Comparison of ENCODE assay signal across 8 cellular contexts in the genomic region with DNA sequence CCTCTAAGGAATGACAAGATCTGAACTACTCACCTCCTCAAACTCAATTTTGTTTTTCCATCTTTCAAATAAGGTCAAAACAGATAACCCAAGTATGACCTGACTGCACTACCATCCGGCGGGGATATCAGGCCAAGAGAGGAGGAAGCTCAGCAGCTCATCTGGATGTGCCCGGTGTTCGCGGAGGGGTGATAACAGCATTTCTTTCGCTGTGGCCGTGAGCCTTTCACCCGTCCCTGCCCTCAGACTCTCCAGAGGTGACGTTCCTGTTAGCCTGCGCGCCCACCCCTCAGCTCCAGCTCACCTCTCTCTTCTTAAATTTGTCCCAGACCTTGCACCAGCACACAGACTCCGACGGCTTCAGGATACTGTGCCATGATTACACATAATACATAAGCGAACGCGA. TPM values are rescaled to one million over a fixed set of nuclear protein-coding genes. Genes with fewer than 3 reads are reported as not detected.
DNase-seq lines count a peak whose midpoint lies in the region; TF ChIP-seq lines count a peak whose summit lies in the region.

No MANE protein-coding gene starts in this region.

- under 1% methylated on average over 16 of the region's 16 CpGs for WGBS in prostate gland

- no peaks in the 10 kb centered on the region for H3K27me3 ChIP-seq in prostate gland (replicated peaks; ENCODE audit: insufficient read depth)

- H3K36me3 ChIP-seq in prostate gland = no peaks in the 10 kb centered on the region

- H3K4me1 ChIP-seq in prostate gland (replicated peaks) = no peaks in the 10 kb centered on the region

- H3K27ac ChIP-seq in prostate gland = peak overlapping the region; percentile 100

- no peaks in the 10 kb centered on the region for H3K9me3 ChIP-seq in prostate gland

- peak overlapping the region; percentile 95 for H3K27ac Mint-ChIP-seq in activated T-helper 1 cell treated with anti-CD3 and anti-CD28 coated beads, Interleukin-12 subunit alpha, Interleukin-12 subunit beta, Interleukin-2, Interleukin-4 antibody, amounts not matched to agents 30 ng/mL and 10 ng/mL and 1 ng/mL, durations not matched to agents 14 hours and 24 hours and 36 hours
- H3K27ac Mint-ChIP-seq in glutamatergic neuron (ENCODE audit: unreplicated experiment) = peak overlapping the region; percentile 74

- peak overlapping the region; percentile 83 to 96 for H3K4me3 ChIP-seq in prostate gland

- H3K36me3 Mint-ChIP-seq in activated T-helper 1 cell treated with anti-CD3 and anti-CD28 coated beads, Interleukin-12 subunit alpha, Interleukin-12 subunit beta, Interleukin-2, Interleukin-4 antibody, amounts not matched to agents 30 ng/mL and 10 ng/mL and 1 ng/mL, durations not matched to agents 14 hours and 24 hours and 36 hours (ENCODE audit: low read depth) = peaks cover 11% of the 10 kb centered on the region
- H3K36me3 Mint-ChIP-seq in glutamatergic neuron (ENCODE audit: unreplicated experiment) = no peaks in the 10 kb centered on the region

- no peak for TF ChIP-seq CTCF in glutamatergic neuron (IDR thresholded peaks at IDR 0.05; ENCODE audit: partially characterized antibody, unreplicated experiment)
- no peak for TF ChIP-seq CTCF in prostate gland (IDR thresholded peaks at IDR 0.05)

- H3K27me3 Mint-ChIP-seq in activated T-helper 1 cell treated with anti-CD3 and anti-CD28 coated beads, Interleukin-12 subunit alpha, Interleukin-12 subunit beta, Interleukin-2, Interleukin-4 antibody, amounts not matched to agents 30 ng/mL and 10 ng/mL and 1 ng/mL, durations not matched to agents 14 hours and 24 hours and 36 hours (ENCODE audit: insufficient read depth) = no peaks in the 10 kb centered on the region
- peaks cover 2% of the 10 kb centered on the region for H3K27me3 Mint-ChIP-seq in glutamatergic neuron (ENCODE audit: unreplicated experiment)

- DNase-seq in DMS53 (lab: John Stamatoyannopoulos, UW) (peak; percentile 56), DMS53 treated with DMSO at 0.1 percent for 48 hours (lab: John Stamatoyannopoulos, UW; ENCODE audit: unreplicated experiment) (no peak), HCEC 1CT (peak; percentile 17), NAMALWA (ENCODE audit: low spot score) (peak; percentile 46), glutamatergic neuron (peak; percentile 19), prostate gland (ENCODE audit: low spot score) (peak; percentile 20), NCI-H69 (lab: John Stamatoyannopoulos, UW) (no peak)
- peak; percentile 12 for DNase-seq in activated T-helper 1 cell treated with anti-CD3 and anti-CD28 coated beads, Interleukin-12 subunit alpha, Interleukin-12 subunit beta, Interleukin-2, Interleukin-4 antibody, amounts not matched to agents 30 ng/mL and 10 ng/mL and 1 ng/mL, durations not matched to agents 14 hours and 24 hours and 36 hours (ENCODE audit: low spot score)

- no peaks in the 10 kb centered on the region for H3K9me3 Mint-ChIP-seq in activated T-helper 1 cell treated with anti-CD3 and anti-CD28 coated beads, Interleukin-12 subunit alpha, Interleukin-12 subunit beta, Interleukin-2, Interleukin-4 antibody, amounts not matched to agents 30 ng/mL and 10 ng/mL and 1 ng/mL, durations not matched to agents 14 hours and 24 hours and 36 hours
- peaks cover 11% of the 10 kb centered on the region for H3K9me3 Mint-ChIP-seq in glutamatergic neuron (ENCODE audit: unreplicated experiment)

- peak overlapping the region; percentile 89 for H3K4me3 Mint-ChIP-seq in activated T-helper 1 cell treated with anti-CD3 and anti-CD28 coated beads, Interleukin-12 subunit alpha, Interleukin-12 subunit beta, Interleukin-2, Interleukin-4 antibody, amounts not matched to agents 30 ng/mL and 10 ng/mL and 1 ng/mL, durations not matched to agents 14 hours and 24 hours and 36 hours
- peak overlapping the region; percentile 91 for H3K4me3 Mint-ChIP-seq in glutamatergic neuron (ENCODE audit: unreplicated experiment)

- TF ChIP-seq POLR2A in prostate gland (IDR thresholded peaks at IDR 0.05) = no peak

- H3K4me1 Mint-ChIP-seq in activated T-helper 1 cell treated with anti-CD3 and anti-CD28 coated beads, Interleukin-12 subunit alpha, Interleukin-12 subunit beta, Interleukin-2, Interleukin-4 antibody, amounts not matched to agents 30 ng/mL and 10 ng/mL and 1 ng/mL, durations not matched to agents 14 hours and 24 hours and 36 hours (ENCODE audit: low read depth) = peaks cover 30% of the 10 kb centered on the region
- peaks cover 4% of the 10 kb centered on the region for H3K4me1 Mint-ChIP-seq in glutamatergic neuron (ENCODE audit: low read depth, unreplicated experiment)

- intact Hi-C loops in activated T-helper 1 cell treated with anti-CD3 and anti-CD28 coated beads, Interleukin-12 subunit alpha, Interleukin-12 subunit beta, Interleukin-2, Interleukin-4 antibody, amounts not matched to agents 30 ng/mL and 10 ng/mL and 1 ng/mL, durations not matched to agents 14 hours and 24 hours and 36 hours (cut with micrococcal nuclease) = loop anchor here (1.0 to 5.0 kb wide), 5 partner anchors 119 to 545 kb away; a partner anchor contains a TSS
- intact Hi-C loops in prostate gland (cut with DNase I) = loop anchor here (1.0 to 2.0 kb wide), 2 partner anchors 120 to 153 kb away; a partner anchor contains a TSS

RNA-seq across cellular contexts. Expression of a gene that starts 0.5 kb away (rescaled TPM):
- 7.7 and 7.9 TPM in 2 replicates for total RNA-seq in activated T-helper 1 cell treated with anti-CD3 and anti-CD28 coated beads, Interleukin-12 subunit alpha, Interleukin-12 subunit beta, Interleukin-2, Interleukin-4 antibody, amounts not matched to agents 30 ng/mL and 10 ng/mL and 1 ng/mL, durations not matched to agents 14 hours and 24 hours and 36 hours
- total RNA-seq in glutamatergic neuron (ENCODE audit: unreplicated experiment) (11.1 TPM), prostate gland (10 to 100 TPM; 12.3 to 18.2 TPM)

Comparison
In these comparisons a context has a peak if more than half of its experiments do, and no peak if none do; other contexts are left out.
1. DNase-seq: peak in DMS53 (single experiment), HCEC 1CT (single experiment), NAMALWA (single experiment), activated T-helper 1 cell treated with anti-CD3 and anti-CD28 coated beads, Interleukin-12 subunit alpha, Interleukin-12 subunit beta, Interleukin-2, Interleukin-4 antibody, amounts not matched to agents 30 ng/mL and 10 ng/mL and 1 ng/mL, durations not matched to agents 14 hours and 24 hours and 36 hours (single experiment), glutamatergic neuron (single experiment) and prostate gland (single experiment); none in DMS53 treated with DMSO at 0.1 percent for 48 hours (single experiment) and NCI-H69 (single experiment).